In genomic region chr19:54337858-54338230, GRCh38 we compare ENCODE assay signal across 22 cellular contexts. TPM values are rescaled to one million over a fixed set of nuclear protein-coding genes. Genes with fewer than 3 reads are reported as not detected.
"Had no signal": no experiment of that assay in that cellular context is flagged by ENCODE, and none has a peak within 500 bp of the region (broad histone marks: within the 10 kb centered on the region; RNA-seq: fewer than 3 reads in every experiment).

No MANE protein-coding gene starts in this region.

- H3K4me3 Mint-ChIP-seq: naive thymus-derived CD4-positive, alpha-beta T cell; nephron progenitor cell; type B pancreatic cell had no signal

- H3K27ac Mint-ChIP-seq: nephron progenitor cell, type B pancreatic cell had no signal

- H3K27ac ChIP-seq: gastrocnemius medialis, heart right ventricle, neutrophil, suprapubic skin, thyroid gland, uterus had no signal

- H3K9me3 Mint-ChIP-seq: naive thymus-derived CD4-positive, alpha-beta T cell; type B pancreatic cell had no signal

- H3K36me3 Mint-ChIP-seq: naive thymus-derived CD4-positive, alpha-beta T cell; type B pancreatic cell had no signal

- H3K4me3 ChIP-seq: gastrocnemius medialis, heart right ventricle, suprapubic skin, thyroid gland, uterus had no signal

- H3K27me3 ChIP-seq: gastrocnemius medialis, neutrophil, thyroid gland, uterus had no signal

- ATAC-seq: esophagus mucosa; gastrocnemius medialis; left lobe of liver; naive thymus-derived CD4-positive, alpha-beta T cell; right cardiac atrium; stimulated activated naive CD8-positive, alpha-beta T cell treated with anti-CD3 and anti-CD28 coated beads, Interleukin-15, Interleukin-2, amounts not matched to agents 100 U/mL and 50 U/mL, for 24 hours had no signal

- H3K36me3 ChIP-seq: gastrocnemius medialis, heart right ventricle, neutrophil, suprapubic skin, thyroid gland, uterus had no signal

- H3K4me1 ChIP-seq: gastrocnemius medialis, suprapubic skin, thyroid gland, uterus had no signal

- DNase-seq: cortex of kidney; effector memory CD4-positive, alpha-beta T cell; gastrocnemius medialis; heart right ventricle; hypothalamus; mammary epithelial cell; naive thymus-derived CD4-positive, alpha-beta T cell; nephron progenitor cell; right cardiac atrium; small intestine; stimulated activated CD4-positive, alpha-beta T cell treated with anti-CD3 and anti-CD28 coated beads, Interleukin-12 subunit alpha, Interleukin-12 subunit beta, amount 100 ng/mL, for 4 hours; stimulated activated naive CD8-positive, alpha-beta T cell treated with anti-CD3 and anti-CD28 coated beads, Interleukin-15, Interleukin-2, amounts not matched to agents 100 U/mL and 50 U/mL, for 24 hours; thyroid gland; uterus had no signal

- H3K9me3 ChIP-seq: gastrocnemius medialis, heart right ventricle, neutrophil, suprapubic skin, thyroid gland, uterus had no signal

RNA-seq across cellular contexts. Expression of gene LILRA4, which starts 1.1 kb away (rescaled TPM):
- total RNA-seq: chondrocyte, esophagus mucosa, fibroblast of lung, gastrocnemius medialis, left lobe of liver, mammary epithelial cell, osteoblast, right cardiac atrium, thyroid gland, uterus had no signal

RNA-seq across cellular contexts. Expression of gene LILRA5, which starts 24.9 kb away (rescaled TPM):
- total RNA-seq: chondrocyte, fibroblast of lung, mammary epithelial cell, suprapubic skin had no signal

RNA-seq across cellular contexts. Expression of gene LAIR1, which starts 26.9 kb away (rescaled TPM):
- total RNA-seq: chondrocyte, fibroblast of lung, mammary epithelial cell had no signal

RNA-seq across cellular contexts. Expression of gene LILRB2, which starts 56.9 kb away (rescaled TPM):
- total RNA-seq: chondrocyte, fibroblast of lung, mammary epithelial cell, osteoblast had no signal
